In genomic region chr1:47578026-47578861, GRCh38 we compare ENCODE assay signal across 13 cellular contexts.
DNase-seq lines count a peak whose midpoint lies in the region; ATAC-seq and TF ChIP-seq lines count a peak whose summit lies in the region.
"Had no signal": no experiment of that assay in that cellular context is flagged by ENCODE, and none has a peak within 500 bp of the region (broad histone marks: within the 10 kb centered on the region; RNA-seq: fewer than 3 reads in every experiment).

No MANE protein-coding gene starts in this region.

- H3K9ac ChIP-seq in colonic mucosa (ENCODE audit: low read depth in 2 of 2, low read length in 2 of 2): no peak overlapping the region

- H3K27me3 ChIP-seq in colonic mucosa (no peaks in the 10 kb centered on the region), lower lobe of right lung (ENCODE audit: low read depth) (no peaks in the 10 kb centered on the region)

- ATAC-seq in lower lobe of right lung: peak; percentile 31 to 40
- ATAC-seq in HG02884 (IDR thresholded peaks at IDR 0.05; ENCODE audit: unreplicated experiment): no peak
- ATAC-seq in omental fat pad (ENCODE audit: low FRiP score): no peak
- ATAC-seq: GM12878 had no signal

- no peak overlapping the region for H3K27ac ChIP-seq in colonic mucosa
- peak overlapping the region; percentile 69 for H3K27ac ChIP-seq in lower lobe of right lung
- H3K27ac ChIP-seq in substantia nigra (ENCODE audit: low read depth, low read length, poor library complexity, severe bottlenecking): peak overlapping the region; percentile 44

- H3K36me3 ChIP-seq in colonic mucosa (no peaks in the 10 kb centered on the region), lower lobe of right lung (no peaks in the 10 kb centered on the region)

- TF ChIP-seq CTCF in colonic mucosa (IDR thresholded peaks at IDR 0.05) (no peak), lower lobe of right lung (IDR thresholded peaks at IDR 0.05) (no peak), omental fat pad (IDR thresholded peaks at IDR 0.05) (no peak)

- peak; percentile 24 for DNase-seq in HT1080 (ENCODE audit: low read depth)
- peak; percentile 40 for DNase-seq in colonic mucosa
- no peak for DNase-seq in lower lobe of right lung
- peak in 30 of 49 donors; percentile 12 to 71 (median 42) for DNase-seq in substantia nigra (lab: John Stamatoyannopoulos, UW)
- DNase-seq in 8988T: no peak
- DNase-seq in omental fat pad (ENCODE audit: low spot score): no peak
- DNase-seq in DMS79 (lab: John Stamatoyannopoulos, UW): no peak
- DNase-seq: activated CD4-positive, alpha-beta T cell treated with anti-CD3 and anti-CD28 coated beads, Interleukin-2, amount 10 ng/mL, durations not matched to agents 24 days and 14 days; activated naive CD8-positive, alpha-beta T cell treated with anti-CD3 and anti-CD28 coated beads, Interleukin-2, amount 10 ng/mL, durations not matched to agents 7 days and 5 days; NCI-H226 had no signal

- intact Hi-C loops in colonic mucosa (cut with DNase I): no loop called here
- intact Hi-C loops in lower lobe of right lung (cut with DNase I): no loop called here

- H3K9me3 ChIP-seq in colonic mucosa: no peaks in the 10 kb centered on the region
- H3K9me3 ChIP-seq in lower lobe of right lung: no peaks in the 10 kb centered on the region
- H3K9me3 ChIP-seq: Caco-2 had no signal

- no peak overlapping the region for H3K4me3 ChIP-seq in colonic mucosa
- no peak overlapping the region for H3K4me3 ChIP-seq in lower lobe of right lung
- H3K4me3 ChIP-seq: GM12878 had no signal

- peaks cover 4% of the 10 kb centered on the region for H3K4me1 ChIP-seq in colonic mucosa
- no peaks in the 10 kb centered on the region for H3K4me1 ChIP-seq in lower lobe of right lung
- H3K4me1 ChIP-seq: Caco-2 had no signal

Comparison
In these comparisons a context has a peak if more than half of its experiments do, and no peak if none do; other contexts are left out.
1. DNase-seq: peak in HT1080 (single experiment), colonic mucosa (single experiment) and substantia nigra (30 of 49); none in lower lobe of right lung (single experiment), 8988T (single experiment), omental fat pad (single experiment) and DMS79 (single experiment).
2. ATAC-seq: peak in lower lobe of right lung (2 of 2); none in HG02884 (single experiment) and omental fat pad (single experiment).